In the genomic region with DNA sequence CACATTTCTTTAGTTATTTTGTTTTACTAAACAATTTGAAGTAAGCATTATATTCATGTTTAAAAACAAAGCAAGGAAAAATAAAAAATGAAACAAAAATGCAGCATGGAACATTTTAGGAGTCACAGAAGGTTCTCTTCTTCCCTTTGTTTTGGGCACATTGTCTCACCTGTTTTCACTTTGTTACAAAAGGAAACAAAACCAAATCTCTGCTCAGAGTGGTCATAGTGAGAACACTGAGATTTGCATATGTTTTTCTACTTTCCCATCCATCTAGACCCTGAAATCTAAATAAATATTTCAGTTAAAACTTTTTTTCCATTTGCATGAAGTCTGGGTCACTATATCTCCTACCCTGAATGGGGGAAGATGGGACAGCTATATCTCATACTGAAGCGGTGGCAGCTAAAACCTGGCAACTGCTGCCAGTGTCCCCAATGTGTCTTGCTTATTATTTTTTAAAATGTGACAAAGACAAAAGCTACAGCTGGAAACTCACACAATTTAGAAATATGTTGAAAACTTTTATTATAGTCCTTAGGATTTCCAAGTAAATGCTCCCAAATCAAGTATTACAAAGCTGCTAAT, we compare ENCODE assay signal across 8 cellular contexts.
DNase-seq lines count a peak whose midpoint lies in the region; ATAC-seq and TF ChIP-seq lines count a peak whose summit lies in the region.

No MANE protein-coding gene starts in this region.

- H3K27me3 ChIP-seq in DOHH2 (ENCODE audit: control insufficient read depth, low read length): no peaks in the 10 kb centered on the region
- H3K27me3 ChIP-seq in brain microvascular endothelial cell (replicated peaks): no peaks in the 10 kb centered on the region

- no peak overlapping the region for H3K27ac Mint-ChIP-seq in nephron

- H3F3A ChIP-seq in DOHH2 (ENCODE audit: control insufficient read depth, insufficient read depth): peaks cover 4% of the 10 kb centered on the region

- TF ChIP-seq POLR2A in GM18505 (IDR thresholded peaks at IDR 0.05; ENCODE audit: borderline replicate concordance, extremely low read depth, insufficient read depth, insufficient read length): no peak

- no peak for TF ChIP-seq CTCF in DOHH2 (IDR thresholded peaks at IDR 0.05; ENCODE audit: low read depth, low read length, poor library complexity, severe bottlenecking)
- no peak for TF ChIP-seq CTCF in brain microvascular endothelial cell (IDR thresholded peaks at IDR 0.05; ENCODE audit: low read depth, low read length, missing control alignments)
- TF ChIP-seq CTCF in nephron (IDR thresholded peaks at IDR 0.05; ENCODE audit: unreplicated experiment in 3 of 3): no peak

- H3K36me3 ChIP-seq in DOHH2 (ENCODE audit: control insufficient read depth, low read length) (peaks cover 42% of the 10 kb centered on the region), brain microvascular endothelial cell (replicated peaks) (no peaks in the 10 kb centered on the region)

- peaks cover 3% of the 10 kb centered on the region for H3K27me3 Mint-ChIP-seq in nephron (ENCODE audit: low read depth)

- no peak for DNase-seq in brain microvascular endothelial cell
- no peak for DNase-seq in NCI-H2107 (lab: John Stamatoyannopoulos, UW)
- no peak for DNase-seq in cerebellar cortex (ENCODE audit: low spot score)

- ATAC-seq in HG02885 (IDR thresholded peaks at IDR 0.05; ENCODE audit: poor library complexity, unreplicated experiment): peak; percentile 38
- no peak for ATAC-seq in GM18861 (IDR thresholded peaks at IDR 0.05; ENCODE audit: unreplicated experiment)
- no peak for ATAC-seq in GM18505 (IDR thresholded peaks at IDR 0.05; ENCODE audit: unreplicated experiment)

- no peaks in the 10 kb centered on the region for H3K9me2 ChIP-seq in DOHH2 (replicated peaks; ENCODE audit: control insufficient read depth, low read length)

- in situ Hi-C loops in brain microvascular endothelial cell (cut with HindIII; ENCODE audit: low pct_ligation_motif_present, low sequenced_read_pairs): no loop called here

- peaks cover 9% of the 10 kb centered on the region for H3K36me3 Mint-ChIP-seq in nephron (ENCODE audit: low read depth)

- no peaks in the 10 kb centered on the region for H3K9me3 ChIP-seq in DOHH2 (ENCODE audit: control insufficient read depth, insufficient read depth, low read length)

- peaks cover 43% of the 10 kb centered on the region for H3K4me1 ChIP-seq in DOHH2 (ENCODE audit: control insufficient read depth, low read length)

- peak overlapping the region; percentile 67 for H3K4me3 Mint-ChIP-seq in nephron

- peak overlapping the region; percentile 98 for H3K4me3 ChIP-seq in DOHH2 (ENCODE audit: low read length)
- peak overlapping the region; percentile 31 for H3K4me3 ChIP-seq in brain microvascular endothelial cell (ENCODE audit: low read depth, low read length)

- H3K27ac ChIP-seq in DOHH2 (ENCODE audit: low read depth, low read length) (no peak overlapping the region), brain microvascular endothelial cell (no peak overlapping the region)

- no peaks in the 10 kb centered on the region for H3K9me3 Mint-ChIP-seq in nephron

- H3K79me2 ChIP-seq in DOHH2 (ENCODE audit: control insufficient read depth, low read length): peaks cover 75% of the 10 kb centered on the region

- peaks cover 23% of the 10 kb centered on the region for H4K20me1 ChIP-seq in DOHH2 (ENCODE audit: control insufficient read depth, insufficient read depth, low read depth, low read length)

- H3K4me2 ChIP-seq in DOHH2 (ENCODE audit: low read length): peak overlapping the region; percentile 81

- H3K4me1 Mint-ChIP-seq in nephron: peaks cover 51% of the 10 kb centered on the region
